6 cellular contexts compared by ENCODE assay signal in genomic region chr11:94494200-94494545, GRCh38.
A peak's percentile ranks its signal among the peaks of the same experiment; 100 is the strongest.
DNase-seq lines count a peak whose midpoint lies in the region; ATAC-seq and TF ChIP-seq lines count a peak whose summit lies in the region.

No MANE protein-coding gene starts in this region.

- ATAC-seq in GM18505 (IDR thresholded peaks at IDR 0.05; ENCODE audit: unreplicated experiment) (peak; percentile 67), HG02970 (IDR thresholded peaks at IDR 0.05; ENCODE audit: low FRiP score, unreplicated experiment) (peak; percentile 69)
- peak; percentile 73 for ATAC-seq in activated naive CD8-positive, alpha-beta T cell treated with anti-CD3 and anti-CD28 coated beads, Interleukin-2, amount 50 U/mL, for 24 hours

- peaks cover 31% of the 10 kb centered on the region for H3K36me3 Mint-ChIP-seq in activated naive CD8-positive, alpha-beta T cell treated with anti-CD3 and anti-CD28 coated beads, Interleukin-2, amount 50 U/mL, for 24 hours (ENCODE audit: low read depth)

- H3K27me3 Mint-ChIP-seq in activated naive CD8-positive, alpha-beta T cell treated with anti-CD3 and anti-CD28 coated beads, Interleukin-2, amount 50 U/mL, for 24 hours, result no peaks in the 10 kb centered on the region

- TF ChIP-seq POLR2A in GM18505 (IDR thresholded peaks at IDR 0.05; ENCODE audit: borderline replicate concordance, extremely low read depth, insufficient read depth, insufficient read length), result peak; percentile 11

- no peaks in the 10 kb centered on the region for H3K36me3 ChIP-seq in mucosa of stomach (ENCODE audit: control insufficient read depth, insufficient read depth, low read length)

- H3K27ac Mint-ChIP-seq in activated naive CD8-positive, alpha-beta T cell treated with anti-CD3 and anti-CD28 coated beads, Interleukin-2, amount 50 U/mL, for 24 hours, result peak overlapping the region; percentile 96

- H3K4me3 Mint-ChIP-seq in activated naive CD8-positive, alpha-beta T cell treated with anti-CD3 and anti-CD28 coated beads, Interleukin-2, amount 50 U/mL, for 24 hours, result peak overlapping the region; percentile 93

- H3K27me3 ChIP-seq in mucosa of stomach (ENCODE audit: control insufficient read depth, insufficient read depth, low read length), result no peaks in the 10 kb centered on the region

- H3K9me3 Mint-ChIP-seq in activated naive CD8-positive, alpha-beta T cell treated with anti-CD3 and anti-CD28 coated beads, Interleukin-2, amount 50 U/mL, for 24 hours, result no peaks in the 10 kb centered on the region

- no peaks in the 10 kb centered on the region for H3K9me3 ChIP-seq in mucosa of stomach (ENCODE audit: control insufficient read depth, low read length)

- peak overlapping the region; percentile 99 for H3K4me3 ChIP-seq in mucosa of stomach (ENCODE audit: low read length)

- H3K4me1 ChIP-seq in mucosa of stomach (ENCODE audit: control insufficient read depth, insufficient read depth, low read length), result no peaks in the 10 kb centered on the region

- no peak for DNase-seq in activated naive CD8-positive, alpha-beta T cell treated with anti-CD3 and anti-CD28 coated beads, Interleukin-2, amount 50 U/mL, for 24 hours
- DNase-seq in NCI-H2081 (lab: John Stamatoyannopoulos, UW), result no peak
- no peak for DNase-seq in activated CD4-positive, alpha-beta T cell treated with anti-CD3 and anti-CD28 coated beads for 4 hours

- peaks cover 31% of the 10 kb centered on the region for H3K4me1 Mint-ChIP-seq in activated naive CD8-positive, alpha-beta T cell treated with anti-CD3 and anti-CD28 coated beads, Interleukin-2, amount 50 U/mL, for 24 hours

- H3K9ac ChIP-seq in mucosa of stomach (ENCODE audit: low read length), result peak overlapping the region; percentile 86
